ENCODE assay signal across 2 cellular contexts in the genomic region with DNA sequence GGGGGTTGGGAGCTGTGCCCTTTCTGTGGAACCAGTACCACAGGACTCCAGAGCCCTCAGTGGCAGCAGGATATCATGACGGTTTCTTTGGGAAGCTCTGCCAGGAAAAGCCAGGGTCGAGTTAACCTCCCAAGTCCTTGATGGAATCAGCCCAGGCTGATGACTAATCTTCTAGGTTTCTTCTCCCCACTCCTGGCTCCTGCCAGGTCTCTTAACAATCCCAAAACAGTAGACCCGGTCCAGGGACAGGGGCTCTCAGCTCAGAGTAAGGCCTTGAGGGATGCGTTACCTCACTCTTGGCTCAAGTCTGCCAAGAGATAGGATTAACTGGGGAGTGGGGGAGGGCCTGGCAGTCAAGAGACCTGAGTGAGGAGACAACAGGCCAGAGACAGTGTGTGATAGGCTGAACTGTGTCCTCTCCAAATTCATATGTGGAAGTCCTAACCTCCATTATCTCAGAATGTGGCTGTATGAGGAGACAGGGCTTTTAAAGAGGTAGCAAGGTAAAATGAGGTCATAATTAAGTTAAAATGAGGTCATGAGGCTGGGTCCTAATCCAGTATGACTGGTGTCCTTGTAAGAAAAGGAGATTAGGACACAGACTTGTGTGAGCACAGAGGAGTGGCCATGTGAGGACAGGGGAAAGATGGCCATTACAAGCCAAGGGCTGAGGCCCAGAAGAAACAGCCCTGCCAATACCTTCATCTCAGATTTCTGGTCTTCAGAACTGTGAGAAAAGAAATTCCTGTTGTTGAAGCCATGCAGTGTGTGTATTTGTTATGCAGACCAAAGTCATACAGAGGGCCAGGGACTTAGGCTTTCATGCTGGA.
TF ChIP-seq lines count a peak whose summit lies in the region.

No MANE protein-coding gene starts in this region.

TF ChIP-seq in HEK293, 187 proteins besides CTCF, POLR2A, EP300 and RAD21 (continues in another document):
- TF ChIP-seq ZNF621 (tag by site-specific recombination; IDR thresholded peaks at IDR 0.05) (no peak), SETDB1 (IDR thresholded peaks at IDR 0.05; ENCODE audit: insufficient read length, low read length) (no peak), WT1 (tag by site-specific recombination; IDR thresholded peaks at IDR 0.05) (no peak), ZBTB17 (tag by site-specific recombination; IDR thresholded peaks at IDR 0.05) (no peak), OSR2 (tag by site-specific recombination; IDR thresholded peaks at IDR 0.05) (no peak), GLIS1 (tag by site-specific recombination; IDR thresholded peaks at IDR 0.05) (no peak), ZNF830 (tag by site-specific recombination; IDR thresholded peaks at IDR 0.05; ENCODE audit: low read depth) (no peak), ZBTB21 (tag by site-specific recombination; IDR thresholded peaks at IDR 0.05) (peak; percentile 69), SCRT2 (tag by site-specific recombination; IDR thresholded peaks at IDR 0.05) (no peak), ZNF514 (tag by site-specific recombination; IDR thresholded peaks at IDR 0.05) (no peak), ZNF169 (tag by site-specific recombination; IDR thresholded peaks at IDR 0.05) (no peak), ZNF670 (tag by site-specific recombination; IDR thresholded peaks at IDR 0.05; ENCODE audit: low read depth) (no peak), KLF7 (tag by site-specific recombination; IDR thresholded peaks at IDR 0.05; ENCODE audit: borderline replicate concordance) (no peak), ZNF335 (tag by site-specific recombination; conservative IDR thresholded peaks at IDR 0.05) (0 out of 2 replicates have a peak, but pooled peaks have one; percentile 15)
- TF ChIP-seq, protein P1, sequence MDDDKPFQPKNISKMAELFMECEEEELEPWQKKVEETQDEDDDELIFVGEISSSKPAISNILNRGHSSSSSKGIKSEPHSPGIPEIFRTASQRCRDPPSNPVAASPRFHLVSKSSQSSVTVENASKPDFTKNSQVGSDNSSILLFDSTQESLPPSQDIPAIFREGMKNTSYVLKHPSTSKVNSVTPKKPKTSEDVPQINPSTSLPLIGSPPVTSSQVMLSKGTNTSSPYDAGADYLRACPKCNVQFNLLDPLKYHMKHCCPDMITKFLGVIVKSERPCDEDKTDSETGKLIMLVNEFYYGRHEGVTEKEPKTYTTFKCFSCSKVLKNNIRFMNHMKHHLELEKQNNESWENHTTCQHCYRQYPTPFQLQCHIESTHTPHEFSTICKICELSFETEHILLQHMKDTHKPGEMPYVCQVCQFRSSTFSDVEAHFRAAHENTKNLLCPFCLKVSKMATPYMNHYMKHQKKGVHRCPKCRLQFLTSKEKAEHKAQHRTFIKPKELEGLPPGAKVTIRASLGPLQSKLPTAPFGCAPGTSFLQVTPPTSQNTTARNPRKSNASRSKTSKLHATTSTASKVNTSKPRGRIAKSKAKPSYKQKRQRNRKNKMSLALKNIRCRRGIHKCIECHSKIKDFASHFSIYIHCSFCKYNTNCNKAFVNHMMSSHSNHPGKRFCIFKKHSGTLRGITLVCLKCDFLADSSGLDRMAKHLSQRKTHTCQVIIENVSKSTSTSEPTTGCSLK (tag by site-specific recombination; IDR thresholded peaks at IDR 0.05): no peak
- TF ChIP-seq, protein P2, sequence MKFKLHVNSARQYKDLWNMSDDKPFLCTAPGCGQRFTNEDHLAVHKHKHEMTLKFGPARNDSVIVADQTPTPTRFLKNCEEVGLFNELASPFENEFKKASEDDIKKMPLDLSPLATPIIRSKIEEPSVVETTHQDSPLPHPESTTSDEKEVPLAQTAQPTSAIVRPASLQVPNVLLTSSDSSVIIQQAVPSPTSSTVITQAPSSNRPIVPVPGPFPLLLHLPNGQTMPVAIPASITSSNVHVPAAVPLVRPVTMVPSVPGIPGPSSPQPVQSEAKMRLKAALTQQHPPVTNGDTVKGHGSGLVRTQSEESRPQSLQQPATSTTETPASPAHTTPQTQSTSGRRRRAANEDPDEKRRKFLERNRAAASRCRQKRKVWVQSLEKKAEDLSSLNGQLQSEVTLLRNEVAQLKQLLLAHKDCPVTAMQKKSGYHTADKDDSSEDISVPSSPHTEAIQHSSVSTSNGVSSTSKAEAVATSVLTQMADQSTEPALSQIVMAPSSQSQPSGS (tag by site-specific recombination; IDR thresholded peaks at IDR 0.05; ENCODE audit: low read depth): peak; percentile 78
- TF ChIP-seq, protein P3, sequence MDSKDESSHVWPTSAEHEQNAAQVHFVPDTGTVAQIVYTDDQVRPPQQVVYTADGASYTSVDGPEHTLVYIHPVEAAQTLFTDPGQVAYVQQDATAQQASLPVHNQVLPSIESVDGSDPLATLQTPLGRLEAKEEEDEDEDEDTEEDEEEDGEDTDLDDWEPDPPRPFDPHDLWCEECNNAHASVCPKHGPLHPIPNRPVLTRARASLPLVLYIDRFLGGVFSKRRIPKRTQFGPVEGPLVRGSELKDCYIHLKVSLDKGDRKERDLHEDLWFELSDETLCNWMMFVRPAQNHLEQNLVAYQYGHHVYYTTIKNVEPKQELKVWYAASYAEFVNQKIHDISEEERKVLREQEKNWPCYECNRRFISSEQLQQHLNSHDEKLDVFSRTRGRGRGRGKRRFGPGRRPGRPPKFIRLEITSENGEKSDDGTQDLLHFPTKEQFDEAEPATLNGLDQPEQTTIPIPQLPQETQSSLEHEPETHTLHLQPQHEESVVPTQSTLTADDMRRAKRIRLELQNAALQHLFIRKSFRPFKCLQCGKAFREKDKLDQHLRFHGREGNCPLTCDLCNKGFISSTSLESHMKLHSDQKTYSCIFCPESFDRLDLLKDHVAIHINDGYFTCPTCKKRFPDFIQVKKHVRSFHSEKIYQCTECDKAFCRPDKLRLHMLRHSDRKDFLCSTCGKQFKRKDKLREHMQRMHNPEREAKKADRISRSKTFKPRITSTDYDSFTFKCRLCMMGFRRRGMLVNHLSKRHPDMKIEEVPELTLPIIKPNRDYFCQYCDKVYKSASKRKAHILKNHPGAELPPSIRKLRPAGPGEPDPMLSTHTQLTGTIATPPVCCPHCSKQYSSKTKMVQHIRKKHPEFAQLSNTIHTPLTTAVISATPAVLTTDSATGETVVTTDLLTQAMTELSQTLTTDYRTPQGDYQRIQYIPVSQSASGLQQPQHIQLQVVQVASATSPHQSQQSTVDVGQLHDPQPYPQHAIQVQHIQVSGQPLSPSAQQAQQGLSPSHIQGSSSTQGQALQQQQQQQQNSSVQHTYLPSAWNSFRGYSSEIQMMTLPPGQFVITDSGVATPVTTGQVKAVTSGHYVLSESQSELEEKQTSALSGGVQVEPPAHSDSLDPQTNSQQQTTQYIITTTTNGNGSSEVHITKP (tag by site-specific recombination; IDR thresholded peaks at IDR 0.05): peak; percentile 44; the same call in 1 of the 2 replicates
- TF ChIP-seq, protein P4, sequence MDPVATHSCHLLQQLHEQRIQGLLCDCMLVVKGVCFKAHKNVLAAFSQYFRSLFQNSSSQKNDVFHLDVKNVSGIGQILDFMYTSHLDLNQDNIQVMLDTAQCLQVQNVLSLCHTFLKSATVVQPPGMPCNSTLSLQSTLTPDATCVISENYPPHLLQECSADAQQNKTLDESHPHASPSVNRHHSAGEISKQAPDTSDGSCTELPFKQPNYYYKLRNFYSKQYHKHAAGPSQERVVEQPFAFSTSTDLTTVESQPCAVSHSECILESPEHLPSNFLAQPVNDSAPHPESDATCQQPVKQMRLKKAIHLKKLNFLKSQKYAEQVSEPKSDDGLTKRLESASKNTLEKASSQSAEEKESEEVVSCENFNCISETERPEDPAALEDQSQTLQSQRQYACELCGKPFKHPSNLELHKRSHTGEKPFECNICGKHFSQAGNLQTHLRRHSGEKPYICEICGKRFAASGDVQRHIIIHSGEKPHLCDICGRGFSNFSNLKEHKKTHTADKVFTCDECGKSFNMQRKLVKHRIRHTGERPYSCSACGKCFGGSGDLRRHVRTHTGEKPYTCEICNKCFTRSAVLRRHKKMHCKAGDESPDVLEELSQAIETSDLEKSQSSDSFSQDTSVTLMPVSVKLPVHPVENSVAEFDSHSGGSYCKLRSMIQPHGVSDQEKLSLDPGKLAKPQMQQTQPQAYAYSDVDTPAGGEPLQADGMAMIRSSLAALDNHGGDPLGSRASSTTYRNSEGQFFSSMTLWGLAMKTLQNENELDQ (tag by site-specific recombination; IDR thresholded peaks at IDR 0.05; ENCODE audit: low read depth): no peak

TF ChIP-seq in SK-N-SH, 30 proteins besides CTCF, POLR2A, EP300 and RAD21:
- TF ChIP-seq NFIC (IDR thresholded peaks at IDR 0.05; ENCODE audit: borderline replicate concordance) (0 out of 2 replicates have a peak, but pooled peaks have one; percentile 15), FOXJ3 (CRISPR knock-in tag; IDR thresholded peaks at IDR 0.05) (no peak), JUND (IDR thresholded peaks at IDR 0.05) (peak; percentile 29; the same call in 1 of the 2 replicates)
